In the genomic region with DNA sequence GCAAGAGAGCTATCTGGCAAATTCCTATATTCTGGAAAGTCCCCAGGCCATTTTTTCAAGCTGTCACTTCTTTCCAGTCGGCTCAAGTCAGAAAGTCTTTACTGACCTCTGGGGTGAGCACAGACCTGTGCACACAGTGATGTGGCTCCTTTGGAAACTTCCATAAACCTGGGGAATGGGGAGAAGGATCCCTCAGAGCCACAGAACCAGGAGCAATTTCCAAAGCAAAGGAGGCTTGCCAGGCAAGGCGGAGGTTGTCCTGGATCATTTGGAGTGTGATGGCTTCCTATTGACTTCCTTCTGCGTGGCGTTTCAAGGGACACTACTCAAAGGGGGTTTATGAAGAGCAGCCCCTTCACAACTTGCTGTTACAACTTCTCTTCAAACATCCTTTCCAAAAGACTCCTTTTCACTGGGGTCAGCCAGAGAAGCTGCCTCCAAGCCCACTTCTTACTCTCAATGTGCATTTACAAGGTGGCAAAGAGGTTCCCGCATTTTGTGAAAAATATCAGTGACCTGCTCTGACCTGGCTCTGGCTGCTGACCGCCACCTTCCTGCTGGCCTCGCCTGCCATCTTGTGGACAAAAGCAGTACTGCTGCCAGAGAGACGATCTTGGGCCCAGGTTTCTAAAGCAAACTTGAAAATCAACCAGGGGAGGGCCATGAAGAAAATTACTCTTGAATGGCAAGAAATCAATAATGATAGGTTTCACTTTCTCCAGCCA, we compare ENCODE assay signal across 8 cellular contexts. TPM values are rescaled to one million over a fixed set of nuclear protein-coding genes. Genes with fewer than 3 reads are reported as not detected.
A peak's percentile ranks its signal among the peaks of the same experiment; 100 is the strongest.
DNase-seq lines count a peak whose midpoint lies in the region; ATAC-seq and TF ChIP-seq lines count a peak whose summit lies in the region.

No MANE protein-coding gene starts in this region.

- H2AFZ ChIP-seq in osteoblast (ENCODE audit: low read length), result no peak overlapping the region

- H3K27ac ChIP-seq in gastroesophageal sphincter (peak overlapping the region in 3 of 4 donors; percentile 42 to 69 (median 62)), osteoblast (ENCODE audit: low read depth, low read length) (no peak overlapping the region), thoracic aorta (no peak overlapping the region)

- no peaks in the 10 kb centered on the region for H3K27me3 ChIP-seq in gastroesophageal sphincter
- H3K27me3 ChIP-seq in osteoblast (ENCODE audit: insufficient read depth, low read length), result no peaks in the 10 kb centered on the region
- H3K27me3 ChIP-seq in thoracic aorta (replicated peaks; ENCODE audit: insufficient read depth), result no peaks in the 10 kb centered on the region

- ATAC-seq in gastroesophageal sphincter, result peak; percentile 61
- ATAC-seq in thoracic aorta (ENCODE audit: insufficient number of reproducible peaks, low FRiP score, low read depth), result no peak

- WGBS in gastroesophageal sphincter (ENCODE audit: low coverage in 1 of 2), 2 donors, result 13 to 20% methylated on average over 4 to 7 of the region's 8 CpGs

- TF ChIP-seq EP300 in gastroesophageal sphincter (IDR thresholded peaks at IDR 0.05), result no peak

- H3K4me2 ChIP-seq in osteoblast (ENCODE audit: insufficient read depth, low read length), result no peak overlapping the region

- H3K4me3 ChIP-seq in gastroesophageal sphincter, result no peak overlapping the region
- no peak overlapping the region for H3K4me3 ChIP-seq in osteoblast (ENCODE audit: insufficient read depth, low read length)
- H3K4me3 ChIP-seq in thoracic aorta, result no peak overlapping the region

- TF ChIP-seq CTCF in gastroesophageal sphincter (IDR thresholded peaks at IDR 0.05) (peak; percentile 99 to 100 (median 99)), osteoblast (IDR thresholded peaks at IDR 0.05; ENCODE audit: extremely low read depth, low read depth, low read length) (peak; percentile 99), thoracic aorta (IDR thresholded peaks at IDR 0.05) (peak; percentile 99)

- no peak for TF ChIP-seq POLR2A in gastroesophageal sphincter (IDR thresholded peaks at IDR 0.05)

- DNase-seq in activated gamma-delta T cell treated with Interleukin-2 at 50 U/mL for 16 hours (peak; percentile 76), activated gamma-delta T cell (lab: John Stamatoyannopoulos, UW) (no peak), HS-27A (ENCODE audit: low read depth) (peak; percentile 30), SIG-M5 treated with dmso at 0.1 percent for 504 hours (lab: John Stamatoyannopoulos, UW; ENCODE audit: unreplicated experiment) (peak; percentile 62), osteoblast (ENCODE audit: insufficient read length, low spot score, missing footprints) (peak; percentile 88), thoracic aorta (ENCODE audit: low spot score) (peak; percentile 38)
- DNase-seq in activated effector memory CD4-positive, alpha-beta T cell treated with Interleukin-2 at 50 U/mL for 16 hours, result peak; percentile 53

- H3K36me3 ChIP-seq in gastroesophageal sphincter (no peaks in the 10 kb centered on the region), osteoblast (ENCODE audit: insufficient read depth, low read length) (no peaks in the 10 kb centered on the region), thoracic aorta (no peaks in the 10 kb centered on the region)

- no peaks in the 10 kb centered on the region for H4K20me1 ChIP-seq in osteoblast (ENCODE audit: insufficient read depth, low read length)

- H3K9me3 ChIP-seq in gastroesophageal sphincter (no peaks in the 10 kb centered on the region), osteoblast (ENCODE audit: low read depth, low read length) (no peaks in the 10 kb centered on the region), thoracic aorta (no peaks in the 10 kb centered on the region)

- H3K4me1 ChIP-seq in gastroesophageal sphincter (peaks cover 0 to 45% (median 14%) of the 10 kb centered on the region in 3 donors), osteoblast (ENCODE audit: insufficient read depth, low read length) (peaks cover 21% of the 10 kb centered on the region), thoracic aorta (ENCODE audit: control insufficient read depth in 1 of 2, low read depth in 2 of 2) (peaks cover 0 to 11% of the 10 kb centered on the region in 2 donors)

- H3K79me2 ChIP-seq in osteoblast (ENCODE audit: insufficient read depth, low read length), result no peaks in the 10 kb centered on the region

RNA-seq across cellular contexts. Expression of a gene that starts 18.2 kb away (rescaled TPM):
- total RNA-seq in gastroesophageal sphincter, result not detected
- not detected in 2 replicates for total RNA-seq in osteoblast
- not detected for total RNA-seq in thoracic aorta

Comparison
In these comparisons a context has a peak if more than half of its experiments do, and no peak if none do; other contexts are left out.
1. H3K27ac ChIP-seq: peak in gastroesophageal sphincter (3 of 4); none in osteoblast (single experiment) and thoracic aorta (0 of 2).
2. Peak in every context shown above with its lines, with median percentiles within 50 percentile points of each other: CTCF ChIP-seq.